ENCODE assay signal across 31 cellular contexts in genomic region chr1:10606070-10606469, GRCh38.
DNase-seq lines count a peak whose midpoint lies in the region; ATAC-seq, FAIRE-seq and TF ChIP-seq lines count a peak whose summit lies in the region.
"Had no signal": no experiment of that assay in that cellular context is flagged by ENCODE, and none has a peak within 500 bp of the region (broad histone marks: within the 10 kb centered on the region; RNA-seq: fewer than 3 reads in every experiment).

No MANE protein-coding gene starts in this region.

- no peaks in the 10 kb centered on the region for H3K79me1 ChIP-seq in H1 (ENCODE audit: low read depth, low read length)

- ATAC-seq in left ventricle myocardium superior (no peak), HG03108 (IDR thresholded peaks at IDR 0.05; ENCODE audit: unreplicated experiment) (no peak), GM21381 (IDR thresholded peaks at IDR 0.05; ENCODE audit: unreplicated experiment) (no peak)
- ATAC-seq: naive thymus-derived CD4-positive, alpha-beta T cell; psoas muscle had no signal

- H3K79me2 ChIP-seq in H1 (ENCODE audit: control insufficient read depth in 1 of 2, insufficient read depth in 2 of 2, low read length in 2 of 2) = no peaks in the 10 kb centered on the region

- no peak overlapping the region for H2BK15ac ChIP-seq in H1 (ENCODE audit: low read length)

- H3K23me2 ChIP-seq in H1 (ENCODE audit: low read depth, low read length) = no peaks in the 10 kb centered on the region

- no peak overlapping the region for H3K56ac ChIP-seq in H1 (replicated peaks; ENCODE audit: insufficient read length, low read depth, low read length)

- no peak overlapping the region for H4K91ac ChIP-seq in H1 (replicated peaks; ENCODE audit: insufficient read length, low read length)

- H4K5ac ChIP-seq in H1 (ENCODE audit: insufficient read length, low read depth, low read length) = no peak overlapping the region

- peak; percentile 36 for DNase-seq in right atrium auricular region (ENCODE audit: low spot score)
- no peak for DNase-seq in left ventricle myocardium superior
- no peak for DNase-seq in H1 (ENCODE audit: low read depth in 1 of 2, low spot score in 2 of 2)
- peak; percentile 72 for DNase-seq in mesenteric fat pad (ENCODE audit: low spot score)
- no peak for DNase-seq in substantia nigra (lab: John Stamatoyannopoulos, UW)
- no peak for DNase-seq in NCI-H2196 treated with DMSO at 0.1 percent for 48 hours (lab: John Stamatoyannopoulos, UW; ENCODE audit: unreplicated experiment)
- DNase-seq: activated CD4-positive, alpha-beta T cell treated with anti-CD3 and anti-CD28 coated beads for 48 hours; activated naive CD4-positive, alpha-beta T cell treated with anti-CD3 and anti-CD28 coated beads, Interleukin-2, amount 50 U/mL, for 16 hours; COR-L47; DND-41; GF-D8; GM23248; hypothalamus; immature natural killer cell; MV-4-11; naive thymus-derived CD4-positive, alpha-beta T cell; NCI-H1436; NCI-H2081 treated with DMSO at 0.1 percent for 48 hours; NCI-H345; NCI-H748 treated with DMSO at 0.1 percent for 48 hours; Peyer's patch; psoas muscle; SIG-M5; stimulated activated CD4-positive, alpha-beta T cell treated with anti-CD3 and anti-CD28 coated beads, Interleukin-4, amount 100 ng/mL, for 24 hours; T-helper 9 cell; WERI-Rb-1 had no signal

- H2AK5ac ChIP-seq in H1 (ENCODE audit: low read depth, low read length) = no peak overlapping the region

- H3K27ac ChIP-seq in right atrium auricular region (no peak overlapping the region), H1 (ENCODE audit: low read depth, low read length) (no peak overlapping the region), substantia nigra (ENCODE audit: low read depth, low read length, poor library complexity, severe bottlenecking) (no peak overlapping the region)
- H3K27ac ChIP-seq: 22Rv1, C4-2B, GM23248, Peyer's patch, psoas muscle, tibial nerve, WERI-Rb-1 had no signal

- no peak overlapping the region for H2BK12ac ChIP-seq in H1 (ENCODE audit: low read depth, low read length)

- WGBS in H1 (ENCODE audit: extremely low coverage in 1 of 2, insufficient coverage in 1 of 2, insufficient read length in 1 of 2, insufficient replicate concordance in 2 of 2, low coverage in 1 of 2, low lambda C conversion rate in 2 of 2, missing lambda C conversion rate in 1 of 2), 2 experiments = 82% methylated on average over 7 of the region's 7 CpGs; no CpG with 5 or more reads in 1 of the 2 experiments

- H3K4me2 ChIP-seq in H1 (ENCODE audit: insufficient read depth in 1 of 2, low read depth in 2 of 2, low read length in 2 of 2) = no peak overlapping the region

- POLR2A ChIA-PET in H1 (lab: Charles Lee; ENCODE audit: partially characterized antibody) = no interaction called here

- no peak overlapping the region for H3K18ac ChIP-seq in H1 (ENCODE audit: extremely low read depth, low read length)

- H4K20me1 ChIP-seq in H1 (replicated peaks in 1 of 2; ENCODE audit: control insufficient read depth in 1 of 2, insufficient read depth in 2 of 2, low read length in 2 of 2) = peaks cover 0 to 1% of the 10 kb centered on the region in 2 experiments

- no peak overlapping the region for H2AFZ ChIP-seq in H1 (ENCODE audit: low read length)
- H2AFZ ChIP-seq: GM23248 had no signal

- H3K27me3 ChIP-seq in right atrium auricular region (no peaks in the 10 kb centered on the region), H1 (replicated peaks in 1 of 4; ENCODE audit: control insufficient read depth in 3 of 4, extremely low read depth in 1 of 4, insufficient read depth in 3 of 4, low read length in 3 of 4) (no peaks in the 10 kb centered on the region)
- H3K27me3 ChIP-seq: Peyer's patch, tibial nerve had no signal

- H3K23ac ChIP-seq in H1 (ENCODE audit: insufficient read length) = no peak overlapping the region

- H3K9me3 ChIP-seq in right atrium auricular region = no peaks in the 10 kb centered on the region
- H3K9me3 ChIP-seq in H1 (ENCODE audit: insufficient read depth in 2 of 2, low read depth in 1 of 2, low read length in 1 of 2) = no peaks in the 10 kb centered on the region
- H3K9me3 ChIP-seq: Peyer's patch, psoas muscle, tibial nerve had no signal

- no peak overlapping the region for H2BK120ac ChIP-seq in H1 (replicated peaks; ENCODE audit: low read depth, low read length)

- H3K36me3 ChIP-seq in right atrium auricular region (no peaks in the 10 kb centered on the region), H1 (ENCODE audit: control insufficient read depth in 2 of 4, insufficient read depth in 4 of 4, low read length in 3 of 4) (no peaks in the 10 kb centered on the region)
- H3K36me3 ChIP-seq: WERI-Rb-1 had no signal

- no peak overlapping the region for H3K4ac ChIP-seq in H1 (replicated peaks; ENCODE audit: insufficient read length, low read depth, low read length)

- no peak overlapping the region for H4K8ac ChIP-seq in H1 (ENCODE audit: extremely low read depth, insufficient read depth, low read length)

- no peaks in the 10 kb centered on the region for H3K4me1 ChIP-seq in right atrium auricular region
- H3K4me1 ChIP-seq in H1 (replicated peaks in 1 of 4; ENCODE audit: control insufficient read depth in 3 of 4, insufficient read depth in 4 of 4, low read length in 3 of 4) = peaks cover 0 to 2% (median 0%) of the 10 kb centered on the region in 4 experiments; a peak in 1 of 7 replicates
- H3K4me1 ChIP-seq: Peyer's patch, tibial nerve had no signal

- no peak for TF ChIP-seq POLR2A in H1 (IDR thresholded peaks at IDR 0.05; ENCODE audit: control extremely low read depth in 1 of 2, low read depth in 2 of 2, low read length in 2 of 2)

- no peak overlapping the region for H2BK5ac ChIP-seq in H1 (ENCODE audit: low read depth, low read length)

- no peak for TF ChIP-seq RAD21 in H1 (IDR thresholded peaks at IDR 0.05 in 1 of 2, conservative IDR thresholded peaks at IDR 0.05 in 1 of 2; ENCODE audit: low read depth in 2 of 2, low read length in 2 of 2)

- H3K9ac ChIP-seq in H1 (replicated peaks in 1 of 4; ENCODE audit: extremely low read depth in 1 of 4, low read depth in 3 of 4, low read length in 3 of 4) = no peak overlapping the region
- H3K9ac ChIP-seq: GM23248 had no signal

- FAIRE-seq in H1 (lab: Jason Lieb, UNC) = no peak

- H3K14ac ChIP-seq in H1 (ENCODE audit: insufficient read length) = no peak overlapping the region

- no peak for TF ChIP-seq EP300 in H1 (IDR thresholded peaks at IDR 0.05; ENCODE audit: borderline replicate concordance in 1 of 2, low read depth in 2 of 2, low read length in 2 of 2)

- TF ChIP-seq CTCF in right atrium auricular region (IDR thresholded peaks at IDR 0.05) (no peak), H1 (IDR thresholded peaks at IDR 0.05; ENCODE audit: control extremely low read depth in 1 of 3, insufficient read depth in 1 of 3, low read depth in 1 of 3, low read length in 3 of 3) (no peak)

- no peak overlapping the region for H2BK20ac ChIP-seq in H1 (ENCODE audit: low read length)

- no peak overlapping the region for H3K4me3 ChIP-seq in right atrium auricular region
- no peak overlapping the region for H3K4me3 ChIP-seq in H1 (ENCODE audit: extremely low read depth in 1 of 4, insufficient read depth in 2 of 4, low read depth in 3 of 4, low read length in 4 of 4)
- H3K4me3 ChIP-seq: GM23248, Peyer's patch, psoas muscle, tibial nerve had no signal

- CTCF ChIA-PET in H1 (lab: Charles Lee; ENCODE audit: partially characterized antibody) = interaction anchor here (1.1 to 1.6 kb wide), 6 partner anchors 10 to 92 kb away, joined by 3 to 5 read pairs (median 3); no protein-coding TSS in a partner anchor

- intact Hi-C loops in left ventricle myocardium superior (cut with micrococcal nuclease) = no loop called here

TF ChIP-seq in H1, 55 proteins besides CTCF, POLR2A, EP300 and RAD21:
- no peak for TF ChIP-seq SIX5 (IDR thresholded peaks at IDR 0.05; ENCODE audit: low read depth, low read length)
- no peak for TF ChIP-seq ASH2L (IDR thresholded peaks at IDR 0.05; ENCODE audit: low read length)
- TF ChIP-seq CHD2 (IDR thresholded peaks at IDR 0.05; ENCODE audit: low read length) = no peak
- no peak for TF ChIP-seq HDAC6 (IDR thresholded peaks at IDR 0.05; ENCODE audit: low read depth, low read length)
- TF ChIP-seq TAF7 (optimal IDR thresholded peaks at IDR 0.05; ENCODE audit: borderline replicate concordance, low read depth, low read length) = no peak
- no peak for TF ChIP-seq NANOG (IDR thresholded peaks at IDR 0.05; ENCODE audit: insufficient read depth, low read depth, low read length, poor library complexity, severe bottlenecking)
- peak; percentile 40; the same call in 1 of the 2 replicates for TF ChIP-seq TEAD4 (IDR thresholded peaks at IDR 0.05; ENCODE audit: low read depth, low read length)
- TF ChIP-seq MAX (IDR thresholded peaks at IDR 0.05) = peak; percentile 53; the same call in 1 of the 2 replicates
- TF ChIP-seq POLR2AphosphoS5 (IDR thresholded peaks at IDR 0.05; ENCODE audit: low read depth, low read length) = no peak
- no peak for TF ChIP-seq FOSL1 (IDR thresholded peaks at IDR 0.05; ENCODE audit: insufficient read depth, low read depth, low read length)
- no peak for TF ChIP-seq SIN3A (conservative IDR thresholded peaks at IDR 0.05 in 1 of 2, IDR thresholded peaks at IDR 0.05 in 1 of 2; ENCODE audit: low read depth in 1 of 2, low read length in 2 of 2)
- TF ChIP-seq E2F6 (IDR thresholded peaks at IDR 0.05) = peak; percentile 82
- TF ChIP-seq GTF2F1 (IDR thresholded peaks at IDR 0.05; ENCODE audit: borderline replicate concordance, low read depth, low read length) = no peak

Comparison
In these comparisons a context has a peak if more than half of its experiments do, and no peak if none do; other contexts are left out.
1. DNase-seq: peak in right atrium auricular region (single experiment) and mesenteric fat pad (single experiment); none in left ventricle myocardium superior (single experiment), H1 (0 of 2), substantia nigra (0 of 49) and NCI-H2196 treated with DMSO at 0.1 percent for 48 hours (single experiment).